Comparison of ENCODE assay signal across 1 cellular context in the genomic region with DNA sequence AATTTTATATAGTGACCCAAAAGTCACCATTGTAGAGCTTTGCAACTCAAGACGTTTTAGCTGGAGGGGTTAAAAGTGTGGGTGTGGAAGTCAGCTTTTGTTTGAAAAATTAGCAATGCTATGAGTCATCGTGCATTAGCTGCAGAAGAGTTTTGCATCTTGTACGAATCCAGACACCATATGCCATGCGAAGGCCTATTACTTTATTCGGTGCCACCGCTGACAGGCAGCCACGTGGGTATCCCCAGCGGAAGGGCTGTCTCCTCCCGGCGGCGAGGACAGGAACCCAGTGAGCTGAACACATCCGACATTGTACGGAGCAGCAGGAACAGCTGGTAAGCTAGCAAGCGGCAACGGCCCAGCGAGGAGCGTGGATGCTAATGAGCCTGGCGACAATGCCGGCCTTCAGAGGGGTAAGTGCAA.
A peak's percentile ranks its signal among the peaks of the same experiment; 100 is the strongest.
TF ChIP-seq lines count a peak whose summit lies in the region.

No MANE protein-coding gene starts in this region.

TF ChIP-seq in H1, 55 proteins besides CTCF, POLR2A, EP300 and RAD21:
- TF ChIP-seq, protein P1, sequence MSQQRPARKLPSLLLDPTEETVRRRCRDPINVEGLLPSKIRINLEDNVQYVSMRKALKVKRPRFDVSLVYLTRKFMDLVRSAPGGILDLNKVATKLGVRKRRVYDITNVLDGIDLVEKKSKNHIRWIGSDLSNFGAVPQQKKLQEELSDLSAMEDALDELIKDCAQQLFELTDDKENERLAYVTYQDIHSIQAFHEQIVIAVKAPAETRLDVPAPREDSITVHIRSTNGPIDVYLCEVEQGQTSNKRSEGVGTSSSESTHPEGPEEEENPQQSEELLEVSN (IDR thresholded peaks at IDR 0.05), result peak; percentile 58
- TF ChIP-seq ATF2 (IDR thresholded peaks at IDR 0.05; ENCODE audit: low read length) (no peak), SIN3A (conservative IDR thresholded peaks at IDR 0.05 in 1 of 2, IDR thresholded peaks at IDR 0.05 in 1 of 2; ENCODE audit: low read depth in 1 of 2, low read length in 2 of 2) (peak; percentile 98 to 100), EZH2 (IDR thresholded peaks at IDR 0.05; ENCODE audit: low read depth, low read length, severe bottlenecking) (no peak), SAP30 (IDR thresholded peaks at IDR 0.05; ENCODE audit: insufficient read depth, insufficient replicate concordance, low read length) (peak; percentile 97), NANOG (IDR thresholded peaks at IDR 0.05; ENCODE audit: insufficient read depth, low read depth, low read length, poor library complexity, severe bottlenecking) (peak; percentile 27), ASH2L (IDR thresholded peaks at IDR 0.05; ENCODE audit: low read length) (peak; percentile 53), YY1 (IDR thresholded peaks at IDR 0.05; ENCODE audit: low read depth, low read length) (peak; percentile 84), HDAC2 (IDR thresholded peaks at IDR 0.05; ENCODE audit: borderline replicate concordance in 1 of 2, low read depth in 2 of 2, low read length in 2 of 2) (peak; percentile 77 to 93), CHD2 (IDR thresholded peaks at IDR 0.05; ENCODE audit: low read length) (no peak), BACH1 (IDR thresholded peaks at IDR 0.05; ENCODE audit: low read length) (0 out of 2 replicates have a peak, but pooled peaks have one; percentile 11), JUND (IDR thresholded peaks at IDR 0.05; ENCODE audit: low read length) (peak; percentile 60; the same call in 1 of the 2 replicates), CBX8 (IDR thresholded peaks at IDR 0.05; ENCODE audit: borderline replicate concordance, low read depth, low read length) (no peak), TCF12 (IDR thresholded peaks at IDR 0.05; ENCODE audit: low read depth, low read length) (0 out of 2 replicates have a peak, but pooled peaks have one; percentile 72), MAX (IDR thresholded peaks at IDR 0.05) (peak; percentile 98), TAF1 (IDR thresholded peaks at IDR 0.05; ENCODE audit: low read depth, low read length) (0 out of 2 replicates have a peak, but pooled peaks have one; percentile 22), TEAD4 (IDR thresholded peaks at IDR 0.05; ENCODE audit: low read depth, low read length) (no peak), CREB1 (IDR thresholded peaks at IDR 0.05) (peak; percentile 30; the same call in 1 of the 2 replicates)
